ENCODE assay signal across 7 cellular contexts in genomic region chr16:19555938-19556778, GRCh38. TPM values are rescaled to one million over a fixed set of nuclear protein-coding genes. Genes with fewer than 3 reads are reported as not detected.
DNase-seq lines count a peak whose midpoint lies in the region; ATAC-seq and TF ChIP-seq lines count a peak whose summit lies in the region.

No MANE protein-coding gene starts in this region.

- no peaks in the 10 kb centered on the region for H3K36me3 ChIP-seq in ES-I3 (ENCODE audit: insufficient read depth, low read length)
- H3K36me3 ChIP-seq in gastroesophageal sphincter = peaks cover 0 to 10% of the 10 kb centered on the region in 2 donors

- peak; percentile 75 for DNase-seq in LHCN-M2 (ENCODE audit: low read depth)
- DNase-seq in activated T-cell treated with anti-CD3 and anti-CD28 coated beads, Interleukin-2, amount 50 U/mL, for 4 hours = peak; percentile 5
- peak; percentile 10 for DNase-seq in renal cortical epithelial cell (ENCODE audit: low read depth)
- no peak for DNase-seq in NCI-H1105 treated with DMSO at 0.1 percent for 48 hours (lab: John Stamatoyannopoulos, UW)

- H3K4me1 Mint-ChIP-seq in activated T-cell treated with anti-CD3 and anti-CD28 coated beads, Interleukin-2, amount 50 U/mL, for 4 hours (ENCODE audit: low read depth) = peaks cover 18% of the 10 kb centered on the region

- peak overlapping the region; percentile 88 for H3K4me3 Mint-ChIP-seq in activated T-cell treated with anti-CD3 and anti-CD28 coated beads, Interleukin-2, amount 50 U/mL, for 4 hours

- no peak for TF ChIP-seq EP300 in gastroesophageal sphincter (IDR thresholded peaks at IDR 0.05)

- H3K36me3 Mint-ChIP-seq in activated T-cell treated with anti-CD3 and anti-CD28 coated beads, Interleukin-2, amount 50 U/mL, for 4 hours (ENCODE audit: insufficient read depth) = no peaks in the 10 kb centered on the region

- no peaks in the 10 kb centered on the region for H3K27me3 ChIP-seq in gastroesophageal sphincter

- H3K9me3 ChIP-seq in ES-I3 (ENCODE audit: control insufficient read depth, insufficient read depth, low read length) = no peaks in the 10 kb centered on the region
- no peaks in the 10 kb centered on the region for H3K9me3 ChIP-seq in gastroesophageal sphincter

- H3K4me3 ChIP-seq in gastroesophageal sphincter = peak overlapping the region; percentile 69 to 87

- no peaks in the 10 kb centered on the region for H3K27me3 Mint-ChIP-seq in activated T-cell treated with anti-CD3 and anti-CD28 coated beads, Interleukin-2, amount 50 U/mL, for 4 hours (ENCODE audit: low read depth)

- TF ChIP-seq POLR2A in gastroesophageal sphincter (IDR thresholded peaks at IDR 0.05) = no peak

- H3K4me1 ChIP-seq in ES-I3 (ENCODE audit: insufficient read depth, low read length) (no peaks in the 10 kb centered on the region), gastroesophageal sphincter (peaks cover 0 to 36% (median 2%) of the 10 kb centered on the region in 3 donors)

- H3K27ac ChIP-seq in gastroesophageal sphincter = peak overlapping the region; percentile 60 to 93 (median 90)

- WGBS in gastroesophageal sphincter (ENCODE audit: low coverage in 1 of 2), 2 donors = 53 to 71% methylated on average over 5 to 13 of the region's 19 CpGs

- TF ChIP-seq CTCF in gastroesophageal sphincter (IDR thresholded peaks at IDR 0.05) = no peak

- peak in 1 of 2 donors; percentile 0 for ATAC-seq in activated T-cell treated with anti-CD3 and anti-CD28 coated beads, Interleukin-2, amount 50 U/mL, for 4 hours
- ATAC-seq in gastroesophageal sphincter = no peak
- no peak for ATAC-seq in GM21576 (IDR thresholded peaks at IDR 0.05; ENCODE audit: unreplicated experiment)

- H3K9me3 Mint-ChIP-seq in activated T-cell treated with anti-CD3 and anti-CD28 coated beads, Interleukin-2, amount 50 U/mL, for 4 hours = no peaks in the 10 kb centered on the region

- H3K9ac ChIP-seq in ES-I3 (ENCODE audit: low read depth, low read length) = peak overlapping the region; percentile 96

RNA-seq across cellular contexts. Expression of gene VPS35L, which starts 0.7 kb away (rescaled TPM):
- total RNA-seq in LHCN-M2 (2014; rRNA removed) (36.4 and 41.8 TPM in 2 replicates), gastroesophageal sphincter (10 to 100 TPM; 39.0 to 59.6 (median 46.9) TPM), renal cortical epithelial cell (26.0 and 49.0 TPM in 2 replicates)
- polyA plus RNA-seq in LHCN-M2 (2012) = 52.2 TPM
- 10 to 100 TPM; 29.9 to 34.5 (median 30.9) TPM for total RNA-seq in activated T-cell treated with anti-CD3 and anti-CD28 coated beads, Interleukin-2, amount 50 U/mL, for 4 hours

RNA-seq across cellular contexts. Expression of gene CCP110, which starts 32.4 kb away (rescaled TPM):
- total RNA-seq in LHCN-M2 (2014; rRNA removed) (17.4 and 20.3 TPM in 2 replicates), gastroesophageal sphincter (10 to 100 TPM; 15.9 to 19.1 (median 17.5) TPM), renal cortical epithelial cell (7.5 and 19.4 TPM in 2 replicates)
- polyA plus RNA-seq in LHCN-M2 (2012) = 3.7 TPM
- total RNA-seq in activated T-cell treated with anti-CD3 and anti-CD28 coated beads, Interleukin-2, amount 50 U/mL, for 4 hours = 10 to 100 TPM; 14.1 to 17.4 (median 15.3) TPM

RNA-seq across cellular contexts. Expression of gene GDE1, which starts 34.3 kb away (rescaled TPM):
- total RNA-seq in LHCN-M2 (2014; rRNA removed) = 51.2 and 61.8 TPM in 2 replicates
- 40.6 TPM for polyA plus RNA-seq in LHCN-M2 (2012)
- total RNA-seq in activated T-cell treated with anti-CD3 and anti-CD28 coated beads, Interleukin-2, amount 50 U/mL, for 4 hours = 10 to 100 TPM; 26.1 to 28.1 (median 26.2) TPM
- 100 to 1,000 TPM in 2 of 4 donors, 10 to 100 TPM in 2; 80.9 to 143 (median 108) TPM for total RNA-seq in gastroesophageal sphincter
- total RNA-seq in renal cortical epithelial cell = 84.7 and 124 TPM in 2 replicates
